Comparison of ENCODE assay signal across 2 cellular contexts in the genomic region with DNA sequence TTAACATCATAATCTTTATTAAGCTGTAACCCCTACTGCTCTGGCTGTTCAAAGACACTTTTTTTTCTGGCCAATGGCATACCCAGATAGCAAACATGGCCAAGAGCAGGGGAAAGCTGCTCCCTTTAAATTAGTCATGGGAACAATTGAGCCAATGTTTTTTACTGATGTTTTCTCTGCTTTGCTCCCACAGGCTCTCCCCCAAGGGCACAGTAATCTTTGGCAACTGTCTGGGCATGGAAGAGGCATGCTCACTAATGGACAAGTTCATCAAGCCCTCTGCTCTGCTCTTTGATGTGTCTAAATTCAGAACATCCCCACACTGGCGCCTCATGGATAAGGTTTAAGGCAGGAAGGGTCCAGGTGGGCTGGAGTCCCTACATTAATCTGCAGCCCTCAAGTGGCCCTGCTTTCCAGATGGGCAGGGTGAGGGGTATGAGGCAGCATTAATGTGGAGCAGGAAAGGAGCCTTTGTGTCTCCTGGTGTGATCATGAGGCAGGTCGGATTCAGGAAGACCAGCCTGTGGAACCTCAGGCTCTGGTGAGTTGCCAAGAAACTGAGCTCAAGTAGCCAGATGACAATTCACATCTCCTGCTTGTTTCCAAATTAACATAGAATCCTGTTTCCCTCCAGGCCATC.
TF ChIP-seq lines count a peak whose summit lies in the region.

No MANE protein-coding gene starts in this region.

TF ChIP-seq in SK-N-SH treated with all-trans-retinoic acid at 6 μM for 48 hours, 23 proteins besides CTCF, POLR2A, EP300 and RAD21:
- TF ChIP-seq PATZ1 (CRISPR knock-in tag; IDR thresholded peaks at IDR 0.05; ENCODE audit: borderline replicate concordance): no peak
- no peak for TF ChIP-seq BACH2 (CRISPR knock-in tag; IDR thresholded peaks at IDR 0.05; ENCODE audit: borderline replicate concordance)
- no peak for TF ChIP-seq GLIS3 (CRISPR knock-in tag; IDR thresholded peaks at IDR 0.05)
- TF ChIP-seq CSDC2 (CRISPR knock-in tag; IDR thresholded peaks at IDR 0.05): no peak
- no peak for TF ChIP-seq ZNF565 (CRISPR knock-in tag; conservative IDR thresholded peaks at IDR 0.05; ENCODE audit: low read depth)
- no peak for TF ChIP-seq ZFP30 (CRISPR knock-in tag; IDR thresholded peaks at IDR 0.05)
- TF ChIP-seq ISL1 (CRISPR knock-in tag; IDR thresholded peaks at IDR 0.05): no peak
- TF ChIP-seq ZNF70 (CRISPR knock-in tag; IDR thresholded peaks at IDR 0.05): no peak
- TF ChIP-seq, protein P1, sequence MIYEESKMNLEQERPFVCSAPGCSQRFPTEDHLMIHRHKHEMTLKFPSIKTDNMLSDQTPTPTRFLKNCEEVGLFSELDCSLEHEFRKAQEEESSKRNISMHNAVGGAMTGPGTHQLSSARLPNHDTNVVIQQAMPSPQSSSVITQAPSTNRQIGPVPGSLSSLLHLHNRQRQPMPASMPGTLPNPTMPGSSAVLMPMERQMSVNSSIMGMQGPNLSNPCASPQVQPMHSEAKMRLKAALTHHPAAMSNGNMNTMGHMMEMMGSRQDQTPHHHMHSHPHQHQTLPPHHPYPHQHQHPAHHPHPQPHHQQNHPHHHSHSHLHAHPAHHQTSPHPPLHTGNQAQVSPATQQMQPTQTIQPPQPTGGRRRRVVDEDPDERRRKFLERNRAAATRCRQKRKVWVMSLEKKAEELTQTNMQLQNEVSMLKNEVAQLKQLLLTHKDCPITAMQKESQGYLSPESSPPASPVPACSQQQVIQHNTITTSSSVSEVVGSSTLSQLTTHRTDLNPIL (CRISPR knock-in tag; IDR thresholded peaks at IDR 0.05; ENCODE audit: low read depth): no peak
- no peak for TF ChIP-seq PPARA (CRISPR knock-in tag; IDR thresholded peaks at IDR 0.05; ENCODE audit: borderline replicate concordance)
- TF ChIP-seq OSR1 (CRISPR knock-in tag; IDR thresholded peaks at IDR 0.05): no peak
- TF ChIP-seq, protein P2, sequence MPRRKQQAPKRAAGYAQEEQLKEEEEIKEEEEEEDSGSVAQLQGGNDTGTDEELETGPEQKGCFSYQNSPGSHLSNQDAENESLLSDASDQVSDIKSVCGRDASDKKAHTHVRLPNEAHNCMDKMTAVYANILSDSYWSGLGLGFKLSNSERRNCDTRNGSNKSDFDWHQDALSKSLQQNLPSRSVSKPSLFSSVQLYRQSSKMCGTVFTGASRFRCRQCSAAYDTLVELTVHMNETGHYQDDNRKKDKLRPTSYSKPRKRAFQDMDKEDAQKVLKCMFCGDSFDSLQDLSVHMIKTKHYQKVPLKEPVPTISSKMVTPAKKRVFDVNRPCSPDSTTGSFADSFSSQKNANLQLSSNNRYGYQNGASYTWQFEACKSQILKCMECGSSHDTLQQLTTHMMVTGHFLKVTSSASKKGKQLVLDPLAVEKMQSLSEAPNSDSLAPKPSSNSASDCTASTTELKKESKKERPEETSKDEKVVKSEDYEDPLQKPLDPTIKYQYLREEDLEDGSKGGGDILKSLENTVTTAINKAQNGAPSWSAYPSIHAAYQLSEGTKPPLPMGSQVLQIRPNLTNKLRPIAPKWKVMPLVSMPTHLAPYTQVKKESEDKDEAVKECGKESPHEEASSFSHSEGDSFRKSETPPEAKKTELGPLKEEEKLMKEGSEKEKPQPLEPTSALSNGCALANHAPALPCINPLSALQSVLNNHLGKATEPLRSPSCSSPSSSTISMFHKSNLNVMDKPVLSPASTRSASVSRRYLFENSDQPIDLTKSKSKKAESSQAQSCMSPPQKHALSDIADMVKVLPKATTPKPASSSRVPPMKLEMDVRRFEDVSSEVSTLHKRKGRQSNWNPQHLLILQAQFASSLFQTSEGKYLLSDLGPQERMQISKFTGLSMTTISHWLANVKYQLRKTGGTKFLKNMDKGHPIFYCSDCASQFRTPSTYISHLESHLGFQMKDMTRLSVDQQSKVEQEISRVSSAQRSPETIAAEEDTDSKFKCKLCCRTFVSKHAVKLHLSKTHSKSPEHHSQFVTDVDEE (CRISPR knock-in tag; IDR thresholded peaks at IDR 0.05): no peak
- no peak for TF ChIP-seq ZC3H10 (CRISPR knock-in tag; IDR thresholded peaks at IDR 0.05)
- no peak for TF ChIP-seq SNAI2 (CRISPR knock-in tag; IDR thresholded peaks at IDR 0.05)
- no peak for TF ChIP-seq RARB (CRISPR knock-in tag; IDR thresholded peaks at IDR 0.05)
- TF ChIP-seq TOX (CRISPR knock-in tag; IDR thresholded peaks at IDR 0.05; ENCODE audit: borderline replicate concordance): no peak
- no peak for TF ChIP-seq TCF4 (CRISPR knock-in tag; IDR thresholded peaks at IDR 0.05; ENCODE audit: borderline replicate concordance)
- TF ChIP-seq ESRRG (CRISPR knock-in tag; IDR thresholded peaks at IDR 0.05): no peak
- no peak for TF ChIP-seq ARNTL (CRISPR knock-in tag; IDR thresholded peaks at IDR 0.05; ENCODE audit: borderline replicate concordance, low read depth)

TF ChIP-seq in GM23338, 12 proteins besides CTCF, POLR2A, EP300 and RAD21 (continued from another document):
- no peak for TF ChIP-seq ZNF331 (CRISPR knock-in tag; IDR thresholded peaks at IDR 0.05; ENCODE audit: low read depth)
- no peak for TF ChIP-seq ZNF462 (CRISPR knock-in tag; IDR thresholded peaks at IDR 0.05)
- TF ChIP-seq, protein P3, sequence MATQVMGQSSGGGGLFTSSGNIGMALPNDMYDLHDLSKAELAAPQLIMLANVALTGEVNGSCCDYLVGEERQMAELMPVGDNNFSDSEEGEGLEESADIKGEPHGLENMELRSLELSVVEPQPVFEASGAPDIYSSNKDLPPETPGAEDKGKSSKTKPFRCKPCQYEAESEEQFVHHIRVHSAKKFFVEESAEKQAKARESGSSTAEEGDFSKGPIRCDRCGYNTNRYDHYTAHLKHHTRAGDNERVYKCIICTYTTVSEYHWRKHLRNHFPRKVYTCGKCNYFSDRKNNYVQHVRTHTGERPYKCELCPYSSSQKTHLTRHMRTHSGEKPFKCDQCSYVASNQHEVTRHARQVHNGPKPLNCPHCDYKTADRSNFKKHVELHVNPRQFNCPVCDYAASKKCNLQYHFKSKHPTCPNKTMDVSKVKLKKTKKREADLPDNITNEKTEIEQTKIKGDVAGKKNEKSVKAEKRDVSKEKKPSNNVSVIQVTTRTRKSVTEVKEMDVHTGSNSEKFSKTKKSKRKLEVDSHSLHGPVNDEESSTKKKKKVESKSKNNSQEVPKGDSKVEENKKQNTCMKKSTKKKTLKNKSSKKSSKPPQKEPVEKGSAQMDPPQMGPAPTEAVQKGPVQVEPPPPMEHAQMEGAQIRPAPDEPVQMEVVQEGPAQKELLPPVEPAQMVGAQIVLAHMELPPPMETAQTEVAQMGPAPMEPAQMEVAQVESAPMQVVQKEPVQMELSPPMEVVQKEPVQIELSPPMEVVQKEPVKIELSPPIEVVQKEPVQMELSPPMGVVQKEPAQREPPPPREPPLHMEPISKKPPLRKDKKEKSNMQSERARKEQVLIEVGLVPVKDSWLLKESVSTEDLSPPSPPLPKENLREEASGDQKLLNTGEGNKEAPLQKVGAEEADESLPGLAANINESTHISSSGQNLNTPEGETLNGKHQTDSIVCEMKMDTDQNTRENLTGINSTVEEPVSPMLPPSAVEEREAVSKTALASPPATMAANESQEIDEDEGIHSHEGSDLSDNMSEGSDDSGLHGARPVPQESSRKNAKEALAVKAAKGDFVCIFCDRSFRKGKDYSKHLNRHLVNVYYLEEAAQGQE (IDR thresholded peaks at IDR 0.05; ENCODE audit: unreplicated experiment): no peak
- TF ChIP-seq EZH2 (IDR thresholded peaks at IDR 0.05; ENCODE audit: low read depth, unreplicated experiment): no peak
- no peak for TF ChIP-seq EZH2phosphoT487 (IDR thresholded peaks at IDR 0.05; ENCODE audit: unreplicated experiment)
